In the genomic region with DNA sequence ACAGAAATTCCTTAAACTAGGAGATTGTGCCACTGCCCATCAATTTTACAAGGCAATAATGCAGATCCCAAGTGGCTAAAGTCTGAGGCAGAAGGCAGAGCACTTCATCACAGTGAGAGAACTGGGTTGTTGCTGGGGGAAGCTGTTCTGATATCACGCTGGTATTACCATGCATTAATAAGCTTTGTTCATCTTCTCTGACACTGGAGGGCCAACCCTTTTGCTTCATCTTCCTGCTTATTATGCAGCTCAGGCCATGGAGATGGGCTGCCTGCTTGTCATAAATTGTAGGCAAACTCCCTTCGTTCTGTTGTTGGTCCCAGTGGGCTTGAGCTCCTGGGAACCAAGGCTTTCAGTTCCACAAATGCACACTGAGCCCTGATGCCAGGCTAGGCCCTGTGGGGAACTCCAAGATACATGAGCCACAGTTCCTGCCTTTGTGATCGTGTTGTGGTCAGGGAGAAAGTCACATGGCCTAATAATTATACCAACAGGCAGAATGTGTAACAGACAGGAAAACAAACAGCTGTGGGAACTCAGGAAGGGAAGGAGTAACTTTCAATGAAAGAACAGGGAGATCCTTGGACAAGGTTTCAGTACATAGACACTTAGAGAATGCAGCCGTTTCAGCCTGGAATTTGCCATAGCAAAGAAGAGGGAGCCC, we compare ENCODE assay signal across 10 cellular contexts. TPM values are rescaled to one million over a fixed set of nuclear protein-coding genes. Genes with fewer than 3 reads are reported as not detected.
DNase-seq lines count a peak whose midpoint lies in the region; ATAC-seq and TF ChIP-seq lines count a peak whose summit lies in the region.
"Had no signal": no experiment of that assay in that cellular context is flagged by ENCODE, and none has a peak within 500 bp of the region (broad histone marks: within the 10 kb centered on the region; RNA-seq: fewer than 3 reads in every experiment).

No MANE protein-coding gene starts in this region.

- CTCF ChIA-PET in activated CD4-positive, alpha-beta T cell treated with anti-CD3 and anti-CD28 coated beads for 36 hours (lab: Charles Lee): no interaction called here

- no peaks in the 10 kb centered on the region for H3K27me3 ChIP-seq in neuron (ENCODE audit: insufficient read depth, low read length)

- H3K27ac Mint-ChIP-seq in activated CD4-positive, alpha-beta T cell treated with anti-CD3 and anti-CD28 coated beads for 36 hours: no peak overlapping the region

- peaks cover 31% of the 10 kb centered on the region for H3K27me3 Mint-ChIP-seq in activated CD4-positive, alpha-beta T cell treated with anti-CD3 and anti-CD28 coated beads for 36 hours

- no peak overlapping the region for H3K4me3 Mint-ChIP-seq in activated CD4-positive, alpha-beta T cell treated with anti-CD3 and anti-CD28 coated beads for 36 hours

- POLR2A ChIA-PET in activated CD4-positive, alpha-beta T cell treated with anti-CD3 and anti-CD28 coated beads for 36 hours (lab: Charles Lee): no interaction called here

- H3K9me3 ChIP-seq in neuron (ENCODE audit: low read length): no peaks in the 10 kb centered on the region

- DNase-seq in COR-L47 (lab: John Stamatoyannopoulos, UW): peak; percentile 43
- peak; percentile 15 for DNase-seq in NB4 (ENCODE audit: low read depth)
- DNase-seq in dedifferentiated amniotic fluid mesenchymal stem cell (ENCODE audit: extremely low spot score): peak; percentile 64
- no peak for DNase-seq in stimulated activated naive CD4-positive, alpha-beta T cell treated with Interleukin-2 at 50 U/mL for 16 hours (lab: John Stamatoyannopoulos, UW)
- no peak for DNase-seq in D341Med (ENCODE audit: low spot score)
- DNase-seq in activated CD4-positive, alpha-beta T cell treated with anti-CD3 and anti-CD28 coated beads for 36 hours: no peak
- DNase-seq: activated CD4-positive, alpha-beta T cell treated with anti-CD3 and anti-CD28 coated beads for 1 hour; head of caudate nucleus had no signal

- intact Hi-C loops in activated CD4-positive, alpha-beta T cell treated with anti-CD3 and anti-CD28 coated beads for 36 hours (cut with DNase I, micrococcal nuclease): no loop called here

- H3K36me3 ChIP-seq in neuron (ENCODE audit: insufficient read depth, low read length): no peaks in the 10 kb centered on the region

- H3K4me1 Mint-ChIP-seq in activated CD4-positive, alpha-beta T cell treated with anti-CD3 and anti-CD28 coated beads for 36 hours: no peaks in the 10 kb centered on the region

- H3K4me3 ChIP-seq in NB4 (ENCODE audit: low read depth, low read length) (no peak overlapping the region), neuron (ENCODE audit: low read length) (no peak overlapping the region)

- H2AFZ ChIP-seq in neuron (ENCODE audit: low read depth, low read length): peak overlapping the region; percentile 21

- no peak for ATAC-seq in HG03039 (IDR thresholded peaks at IDR 0.05; ENCODE audit: unreplicated experiment)
- no peak for ATAC-seq in activated CD4-positive, alpha-beta T cell treated with anti-CD3 and anti-CD28 coated beads for 36 hours

- peaks cover 10% of the 10 kb centered on the region for H3K4me1 ChIP-seq in neuron (ENCODE audit: insufficient read depth, low read length)

- no peak for TF ChIP-seq POLR2A in NB4 (IDR thresholded peaks at IDR 0.05; ENCODE audit: extremely low read depth, insufficient read length)

- no peak for TF ChIP-seq CTCF in NB4 (IDR thresholded peaks at IDR 0.05; ENCODE audit: low read depth, low read length)

- peaks cover 16% of the 10 kb centered on the region for H3K9me3 Mint-ChIP-seq in activated CD4-positive, alpha-beta T cell treated with anti-CD3 and anti-CD28 coated beads for 36 hours (ENCODE audit: low read depth)

- H3K36me3 Mint-ChIP-seq in activated CD4-positive, alpha-beta T cell treated with anti-CD3 and anti-CD28 coated beads for 36 hours (ENCODE audit: low read depth): no peaks in the 10 kb centered on the region

RNA-seq across cellular contexts. Expression of a gene that starts 49.1 kb away (rescaled TPM):
- total RNA-seq in activated CD4-positive, alpha-beta T cell treated with anti-CD3 and anti-CD28 coated beads for 36 hours: 10 to 100 TPM; 18.2 to 28.6 TPM

Comparison
In these comparisons a context has a peak if more than half of its experiments do, and no peak if none do; other contexts are left out.
1. DNase-seq: peak in COR-L47 (single experiment), NB4 (single experiment) and dedifferentiated amniotic fluid mesenchymal stem cell (single experiment); none in stimulated activated naive CD4-positive, alpha-beta T cell treated with Interleukin-2 at 50 U/mL for 16 hours (single experiment), D341Med (single experiment) and activated CD4-positive, alpha-beta T cell treated with anti-CD3 and anti-CD28 coated beads for 36 hours (single experiment).